23 cellular contexts compared by ENCODE assay signal in the genomic region with DNA sequence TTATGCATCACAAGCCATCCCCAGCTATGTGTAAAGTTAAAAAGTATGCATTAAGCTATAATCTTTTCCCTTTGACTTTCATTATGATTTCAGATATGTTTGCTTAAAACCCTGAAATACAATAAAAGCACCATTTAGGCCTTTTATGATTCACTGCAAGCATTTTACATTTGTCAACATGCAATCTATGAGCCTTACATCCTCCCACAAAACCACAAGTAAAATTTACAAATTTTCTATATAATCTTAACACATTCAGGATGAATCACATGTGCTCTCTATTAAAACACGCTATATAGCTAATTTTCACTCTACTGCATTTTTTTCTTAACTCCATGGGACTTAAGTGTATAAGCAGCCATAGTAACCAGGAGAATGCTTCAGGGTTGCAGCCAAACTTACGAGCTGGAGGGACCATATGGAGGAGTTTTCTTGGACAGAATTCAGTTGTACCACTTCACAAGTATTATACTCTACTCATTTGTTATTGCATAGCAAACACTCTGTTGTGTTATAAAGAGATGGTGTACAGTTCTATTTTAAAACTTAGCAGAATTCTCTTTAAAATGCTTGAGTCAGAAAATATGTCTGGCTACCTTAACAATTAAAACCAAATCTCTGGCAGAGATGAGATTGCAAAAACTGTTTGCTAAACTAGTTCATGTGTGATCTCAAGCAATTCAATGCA.
DNase-seq lines count a peak whose midpoint lies in the region; ATAC-seq and TF ChIP-seq lines count a peak whose summit lies in the region.
"Had no signal": no experiment of that assay in that cellular context is flagged by ENCODE, and none has a peak within 500 bp of the region (broad histone marks: within the 10 kb centered on the region; RNA-seq: fewer than 3 reads in every experiment).

No MANE protein-coding gene starts in this region.

- ATAC-seq in SK-N-SH treated with all-trans-retinoic acid at 6 μM for 48 hours (no peak), GM19035 (IDR thresholded peaks at IDR 0.05; ENCODE audit: unreplicated experiment) (no peak)
- ATAC-seq: activated CD4-positive, CD25-positive, alpha-beta regulatory T cell treated with anti-CD3 and anti-CD28 coated beads, Interleukin-2, amount 50 U/mL, for 24 hours; esophagus mucosa; Panc1 had no signal

- H3K9me3 ChIP-seq in SK-N-SH (no peaks in the 10 kb centered on the region), SJSA1 (replicated peaks) (no peaks in the 10 kb centered on the region)
- H3K9me3 ChIP-seq: BLaER1 treated with 17β-estradiol and CSF1 and Interleukin-3, amounts not matched to agents 10 nM and 100 nM had no signal

- 0 out of 2 replicates have a peak overlapping the region, but pooled peaks have one; percentile 7 for H3K4me2 ChIP-seq in SK-N-SH
- H3K4me2 ChIP-seq: BLaER1 treated with 17β-estradiol and CSF1 and Interleukin-3, amounts not matched to agents 10 nM and 100 nM had no signal

- H3K4me1 ChIP-seq in SK-N-SH (ENCODE audit: control insufficient read depth in 1 of 2, insufficient read depth in 2 of 2, low read depth in 1 of 2, low read length in 1 of 2) = peaks cover 21 to 53% of the 10 kb centered on the region in 2 experiments; a peak in 3 of 4 replicates
- H3K4me1 ChIP-seq in SJSA1 (replicated peaks) = peaks cover 34% of the 10 kb centered on the region
- H3K4me1 ChIP-seq: BLaER1 treated with 17β-estradiol and CSF1 and Interleukin-3, amounts not matched to agents 10 nM and 100 nM had no signal

- no peaks in the 10 kb centered on the region for H3K79me2 ChIP-seq in SK-N-SH (ENCODE audit: insufficient read depth)

- no peak for TF ChIP-seq RAD21 in SK-N-SH (IDR thresholded peaks at IDR 0.05; ENCODE audit: low read length)

- H3K4me3 ChIP-seq in SK-N-SH (ENCODE audit: low read depth in 2 of 2, low read length in 1 of 2) = no peak overlapping the region
- no peak overlapping the region for H3K4me3 ChIP-seq in SJSA1
- H3K4me3 ChIP-seq: BLaER1 treated with 17β-estradiol and CSF1 and Interleukin-3, amounts not matched to agents 10 nM and 100 nM had no signal

- H3K36me3 ChIP-seq in SK-N-SH (replicated peaks in 1 of 2; ENCODE audit: control insufficient read depth in 1 of 2, insufficient read depth in 2 of 2, low read length in 1 of 2) (no peaks in the 10 kb centered on the region), SJSA1 (no peaks in the 10 kb centered on the region)
- H3K36me3 ChIP-seq: BLaER1 treated with 17β-estradiol and CSF1 and Interleukin-3, amounts not matched to agents 10 nM and 100 nM had no signal

- no peak overlapping the region for H3K9ac ChIP-seq in SK-N-SH
- H3K9ac ChIP-seq: BLaER1 treated with 17β-estradiol and CSF1 and Interleukin-3, amounts not matched to agents 10 nM and 100 nM had no signal

- H3K27me3 ChIP-seq in SK-N-SH (ENCODE audit: insufficient read depth) (no peaks in the 10 kb centered on the region), SJSA1 (replicated peaks) (no peaks in the 10 kb centered on the region)
- H3K27me3 ChIP-seq: BLaER1 treated with 17β-estradiol and CSF1 and Interleukin-3, amounts not matched to agents 10 nM and 100 nM had no signal

- H4K20me1 ChIP-seq in SK-N-SH (ENCODE audit: insufficient read depth) = no peaks in the 10 kb centered on the region
- H4K20me1 ChIP-seq: BLaER1 treated with 17β-estradiol and CSF1 and Interleukin-3, amounts not matched to agents 10 nM and 100 nM had no signal

- WGBS in SK-N-SH (ENCODE audit: low lambda C conversion rate) = 48% methylated on average over 2 of the region's 2 CpGs

- no peak overlapping the region for H2AFZ ChIP-seq in SK-N-SH (ENCODE audit: low read depth)

- CTCF ChIA-PET in SK-N-SH (lab: Yijun Ruan, JAX) = interaction anchor here (1.4 to 1.9 kb wide), 3 partner anchors 9 to 11 kb away, joined by 3 to 5 read pairs (median 4); no protein-coding TSS in a partner anchor

- H3K9me2 ChIP-seq in SK-N-SH = no peaks in the 10 kb centered on the region

- no peak for TF ChIP-seq CTCF in SK-N-SH (IDR thresholded peaks at IDR 0.05)

- peak overlapping the region; percentile 3 to 77; a peak in 2 of 4 replicates for H3K27ac ChIP-seq in SK-N-SH (ENCODE audit: low read depth in 2 of 2, low read length in 1 of 2)
- peak overlapping the region; percentile 29; the same call in 1 of the 2 replicates for H3K27ac ChIP-seq in SJSA1
- H3K27ac ChIP-seq: BLaER1 treated with 17β-estradiol and CSF1 and Interleukin-3, amounts not matched to agents 10 nM and 100 nM had no signal

- no peak for TF ChIP-seq EP300 in SK-N-SH (IDR thresholded peaks at IDR 0.05; ENCODE audit: borderline replicate concordance in 1 of 2, low read depth in 1 of 2, low read length in 1 of 2)

- H3F3A ChIP-seq in SK-N-SH (replicated peaks; ENCODE audit: insufficient read depth) = no peaks in the 10 kb centered on the region

- DNase-seq in SK-N-SH = no peak
- no peak for DNase-seq in SJSA1 (ENCODE audit: low read depth in 1 of 2, low spot score in 2 of 2)
- peak; percentile 53 for DNase-seq in inferior parietal cortex (ENCODE audit: extremely low spot score)
- no peak for DNase-seq in stimulated activated CD4-positive, alpha-beta T cell treated with anti-CD3 and anti-CD28 coated beads, Interleukin-15, amount 100 ng/mL, for 24 hours
- no peak for DNase-seq in NCI-H2029 (lab: John Stamatoyannopoulos, UW)
- DNase-seq in UCSD-AML1 (lab: John Stamatoyannopoulos, UW; ENCODE audit: unreplicated experiment) = no peak
- DNase-seq: activated naive CD4-positive, alpha-beta T cell treated with anti-CD3 and anti-CD28 coated beads for 36 hours; activated T-cell treated with anti-CD3 and anti-CD28 coated beads, Interleukin-2, amount 50 U/mL, for 24 hours; aorta; effector CD4-positive, alpha-beta T cell; GDM1; MM.1S; NCI-H146; NCI-H2171 treated with DMSO at 0.1 percent for 48 hours; NCI-H748 treated with DMSO at 0.1 percent for 48 hours; stimulated activated CD4-positive, alpha-beta T cell treated with anti-CD3 and anti-CD28 coated beads, Interleukin-4, amount 100 ng/mL, for 24 hours; T1000 had no signal

- POLR2A ChIA-PET in SK-N-SH (lab: Yijun Ruan, JAX) = interaction anchor here (1.3 kb wide), 1 partner anchor 15 kb away, joined by 3 read pairs; no protein-coding TSS in a partner anchor

TF ChIP-seq in SK-N-SH, 30 proteins besides CTCF, POLR2A, EP300 and RAD21 (continues in another document):
- TF ChIP-seq SIN3A (IDR thresholded peaks at IDR 0.05; ENCODE audit: borderline replicate concordance, low read depth, low read length) = no peak
- no peak for TF ChIP-seq GATA2 (CRISPR knock-in tag; IDR thresholded peaks at IDR 0.05)
- TF ChIP-seq ELF1 (IDR thresholded peaks at IDR 0.05) = no peak
- no peak for TF ChIP-seq IRF3 (IDR thresholded peaks at IDR 0.05; ENCODE audit: low read depth, low read length)
- TF ChIP-seq RXRA (IDR thresholded peaks at IDR 0.05; ENCODE audit: borderline replicate concordance, low read depth) = no peak
- TF ChIP-seq, protein P1, sequence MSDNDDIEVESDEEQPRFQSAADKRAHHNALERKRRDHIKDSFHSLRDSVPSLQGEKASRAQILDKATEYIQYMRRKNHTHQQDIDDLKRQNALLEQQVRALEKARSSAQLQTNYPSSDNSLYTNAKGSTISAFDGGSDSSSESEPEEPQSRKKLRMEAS (IDR thresholded peaks at IDR 0.05; ENCODE audit: low read depth) = no peak

TF ChIP-seq in SK-N-SH treated with all-trans-retinoic acid at 6 μM for 48 hours, 23 proteins besides CTCF, POLR2A, EP300 and RAD21 (continues in another document):
- TF ChIP-seq, protein P2, sequence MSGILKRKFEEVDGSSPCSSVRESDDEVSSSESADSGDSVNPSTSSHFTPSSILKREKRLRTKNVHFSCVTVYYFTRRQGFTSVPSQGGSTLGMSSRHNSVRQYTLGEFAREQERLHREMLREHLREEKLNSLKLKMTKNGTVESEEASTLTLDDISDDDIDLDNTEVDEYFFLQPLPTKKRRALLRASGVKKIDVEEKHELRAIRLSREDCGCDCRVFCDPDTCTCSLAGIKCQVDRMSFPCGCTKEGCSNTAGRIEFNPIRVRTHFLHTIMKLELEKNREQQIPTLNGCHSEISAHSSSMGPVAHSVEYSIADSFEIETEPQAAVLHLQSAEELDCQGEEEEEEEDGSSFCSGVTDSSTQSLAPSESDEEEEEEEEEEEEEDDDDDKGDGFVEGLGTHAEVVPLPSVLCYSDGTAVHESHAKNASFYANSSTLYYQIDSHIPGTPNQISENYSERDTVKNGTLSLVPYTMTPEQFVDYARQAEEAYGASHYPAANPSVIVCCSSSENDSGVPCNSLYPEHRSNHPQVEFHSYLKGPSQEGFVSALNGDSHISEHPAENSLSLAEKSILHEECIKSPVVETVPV (CRISPR knock-in tag; IDR thresholded peaks at IDR 0.05) = no peak
- TF ChIP-seq OSR1 (CRISPR knock-in tag; IDR thresholded peaks at IDR 0.05) = no peak
- no peak for TF ChIP-seq BACH2 (CRISPR knock-in tag; IDR thresholded peaks at IDR 0.05; ENCODE audit: borderline replicate concordance)
- TF ChIP-seq ESRRG (CRISPR knock-in tag; IDR thresholded peaks at IDR 0.05) = no peak
- TF ChIP-seq TCF4 (CRISPR knock-in tag; IDR thresholded peaks at IDR 0.05; ENCODE audit: borderline replicate concordance) = no peak
- TF ChIP-seq ZFP3 (CRISPR knock-in tag; IDR thresholded peaks at IDR 0.05) = no peak
- TF ChIP-seq SNAI2 (CRISPR knock-in tag; IDR thresholded peaks at IDR 0.05) = no peak
- TF ChIP-seq ZNF70 (CRISPR knock-in tag; IDR thresholded peaks at IDR 0.05) = no peak
- no peak for TF ChIP-seq RARB (CRISPR knock-in tag; IDR thresholded peaks at IDR 0.05)
- TF ChIP-seq ZC3H10 (CRISPR knock-in tag; IDR thresholded peaks at IDR 0.05) = no peak
- no peak for TF ChIP-seq TOX (CRISPR knock-in tag; IDR thresholded peaks at IDR 0.05; ENCODE audit: borderline replicate concordance)
- no peak for TF ChIP-seq CSDC2 (CRISPR knock-in tag; IDR thresholded peaks at IDR 0.05)
- TF ChIP-seq ZNF565 (CRISPR knock-in tag; conservative IDR thresholded peaks at IDR 0.05; ENCODE audit: low read depth) = no peak
- no peak for TF ChIP-seq GLIS3 (CRISPR knock-in tag; IDR thresholded peaks at IDR 0.05)
